ENCODE assay signal across 12 cellular contexts in genomic region chr2:222864296-222864695, GRCh38. TPM values are rescaled to one million over a fixed set of nuclear protein-coding genes. Genes with fewer than 3 reads are reported as not detected.
DNase-seq lines count a peak whose midpoint lies in the region; ATAC-seq and TF ChIP-seq lines count a peak whose summit lies in the region.
"Had no signal": no experiment of that assay in that cellular context is flagged by ENCODE, and none has a peak within 500 bp of the region (broad histone marks: within the 10 kb centered on the region; RNA-seq: fewer than 3 reads in every experiment).

No MANE protein-coding gene starts in this region.

- TF ChIP-seq POLR2A in spleen (IDR thresholded peaks at IDR 0.05) = no peak

- DNase-seq in ELR (ENCODE audit: low read depth) (peak; percentile 85), NCI-H226 (peak; percentile 53), epithelial cell of prostate (ENCODE audit: low read depth, low spot score) (no peak), spleen (no peak), cerebellar nuclear complex (lab: John Stamatoyannopoulos, UW) (no peak)
- DNase-seq: activated naive CD4-positive, alpha-beta T cell treated with anti-CD3 and anti-CD28 coated beads, Interleukin-2, amount 50 U/mL, for 16 hours; foreskin keratinocyte; NCI-H2171 treated with DMSO at 0.1 percent for 48 hours had no signal

- no peak for ATAC-seq in activated CD4-positive, CD25-positive, alpha-beta regulatory T cell treated with anti-CD3 and anti-CD28 coated beads, Interleukin-2, amount 50 U/mL, for 24 hours
- ATAC-seq in GM19455 (IDR thresholded peaks at IDR 0.05; ENCODE audit: unreplicated experiment) = no peak
- ATAC-seq: foreskin keratinocyte had no signal

- H3K9ac ChIP-seq in parathyroid adenoma = no peak overlapping the region

- peaks cover 58% of the 10 kb centered on the region for H3K79me2 ChIP-seq in parathyroid adenoma

- H3K4me1 ChIP-seq in parathyroid adenoma (peaks cover 27% of the 10 kb centered on the region), spleen (peaks cover 35 to 92% (median 63%) of the 10 kb centered on the region in 6 donors)

- H3K9me3 ChIP-seq in parathyroid adenoma (ENCODE audit: control insufficient read depth, low read length) (no peaks in the 10 kb centered on the region), spleen (no peaks in the 10 kb centered on the region)
- H3K9me3 ChIP-seq: ovary had no signal

- H3K36me3 ChIP-seq in parathyroid adenoma (ENCODE audit: control insufficient read depth, insufficient read depth, low read length) = no peaks in the 10 kb centered on the region
- H3K36me3 ChIP-seq in spleen = no peaks in the 10 kb centered on the region
- H3K36me3 ChIP-seq: ovary had no signal

- H3K27ac ChIP-seq in epithelial cell of prostate = peak overlapping the region; percentile 0
- peak overlapping the region; percentile 95 for H3K27ac ChIP-seq in parathyroid adenoma
- H3K27ac ChIP-seq in spleen = no peak overlapping the region
- H3K27ac ChIP-seq: foreskin keratinocyte, ovary had no signal

- TF ChIP-seq CTCF in parathyroid adenoma (IDR thresholded peaks at IDR 0.05) (no peak), spleen (IDR thresholded peaks at IDR 0.05 in 8 of 11, conservative IDR thresholded peaks at IDR 0.05 in 3 of 11) (no peak)

- H2AFZ ChIP-seq in parathyroid adenoma = no peak overlapping the region

- H3K4me3 ChIP-seq in parathyroid adenoma (ENCODE audit: low read depth, low read length) = no peak overlapping the region
- no peak overlapping the region for H3K4me3 ChIP-seq in spleen
- H3K4me3 ChIP-seq: ovary had no signal

- WGBS in spleen, 5 donors = 83 to 96% (median 90%) methylated on average over 3 of the region's 3 CpGs

- no peak overlapping the region for H3K4me2 ChIP-seq in parathyroid adenoma (ENCODE audit: low read length)

- H3K27me3 ChIP-seq in parathyroid adenoma (ENCODE audit: control insufficient read depth, insufficient read depth, low read length) (no peaks in the 10 kb centered on the region), spleen (replicated peaks in 1 of 7) (no peaks in the 10 kb centered on the region)
- H3K27me3 ChIP-seq: foreskin keratinocyte, ovary had no signal

- intact Hi-C loops in spleen (cut with DNase I; ENCODE audit: low total_unique reads) = no loop called here

RNA-seq across cellular contexts. Expression of gene ACSL3, which starts 3.5 kb away (rescaled TPM):
- 10 to 100 TPM; 34.5 to 50.2 (median 45.3) TPM for total RNA-seq in spleen
- 1 to 10 TPM; 7.5 to 9.8 (median 9.7) TPM for polyA plus RNA-seq in spleen

Comparison
In these comparisons a context has a peak if more than half of its experiments do, and no peak if none do; other contexts are left out.
1. DNase-seq: peak in ELR (single experiment) and NCI-H226 (single experiment); none in epithelial cell of prostate (single experiment), spleen (single experiment) and cerebellar nuclear complex (0 of 2).
2. H3K27ac ChIP-seq: peak in epithelial cell of prostate (single experiment) and parathyroid adenoma (single experiment); none in spleen (0 of 8).